Comparison of ENCODE assay signal across 1 cellular context in genomic region chr7:124724516-124725192, GRCh38.
TF ChIP-seq lines count a peak whose summit lies in the region.

No MANE protein-coding gene starts in this region.

TF ChIP-seq in IMR-90, 13 proteins besides CTCF, POLR2A, EP300 and RAD21 (continued from another document):
- TF ChIP-seq ELK1 (IDR thresholded peaks at IDR 0.05; ENCODE audit: borderline replicate concordance, low read depth, low read length) (no peak), FOS (IDR thresholded peaks at IDR 0.05; ENCODE audit: low read depth, low read length) (no peak), BHLHE40 (IDR thresholded peaks at IDR 0.05; ENCODE audit: low read depth, low read length) (no peak), SMC3 (IDR thresholded peaks at IDR 0.05; ENCODE audit: low read depth, low read length) (no peak), CEBPB (IDR thresholded peaks at IDR 0.05; ENCODE audit: low read depth, low read length) (no peak), MXI1 (IDR thresholded peaks at IDR 0.05; ENCODE audit: borderline replicate concordance, low read depth, low read length) (no peak), NFE2L2 (IDR thresholded peaks at IDR 0.05; ENCODE audit: low read depth, low read length) (no peak), MAZ (IDR thresholded peaks at IDR 0.05; ENCODE audit: borderline replicate concordance, low read depth, low read length) (no peak), MAFK (IDR thresholded peaks at IDR 0.05; ENCODE audit: low read depth, low read length) (no peak)
- TF ChIP-seq, protein P1, sequence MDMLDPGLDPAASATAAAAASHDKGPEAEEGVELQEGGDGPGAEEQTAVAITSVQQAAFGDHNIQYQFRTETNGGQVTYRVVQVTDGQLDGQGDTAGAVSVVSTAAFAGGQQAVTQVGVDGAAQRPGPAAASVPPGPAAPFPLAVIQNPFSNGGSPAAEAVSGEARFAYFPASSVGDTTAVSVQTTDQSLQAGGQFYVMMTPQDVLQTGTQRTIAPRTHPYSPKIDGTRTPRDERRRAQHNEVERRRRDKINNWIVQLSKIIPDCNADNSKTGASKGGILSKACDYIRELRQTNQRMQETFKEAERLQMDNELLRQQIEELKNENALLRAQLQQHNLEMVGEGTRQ (IDR thresholded peaks at IDR 0.05; ENCODE audit: low read depth, low read length) = no peak
